Comparison of ENCODE assay signal across 8 cellular contexts in genomic region chr5:134177197-134178171, GRCh38. TPM values are rescaled to one million over a fixed set of nuclear protein-coding genes. Genes with fewer than 3 reads are reported as not detected.
DNase-seq lines count a peak whose midpoint lies in the region; ATAC-seq and TF ChIP-seq lines count a peak whose summit lies in the region.

No MANE protein-coding gene starts in this region.

- peak; percentile 84 to 94 for TF ChIP-seq POLR2A in Peyer's patch (IDR thresholded peaks at IDR 0.05)

- DNase-seq in BE2C (no peak), HuH-7 (ENCODE audit: low spot score) (peak; percentile 46), Peyer's patch (peak; percentile 57 to 89 (median 87)), cerebellar cortex (ENCODE audit: low spot score) (peak; percentile 84)
- peak; percentile 71 for DNase-seq in stimulated activated naive CD4-positive, alpha-beta T cell treated with Interleukin-2 at 50 U/mL for 16 hours (lab: John Stamatoyannopoulos, UW)

- H3K27ac ChIP-seq in Peyer's patch, result peak overlapping the region; percentile 92 to 100 (median 99)
- H3K27ac ChIP-seq in layer of hippocampus (ENCODE audit: low read depth, low read length), result peak overlapping the region; percentile 98

- peaks cover 11% of the 10 kb centered on the region for H3K36me3 ChIP-seq in BE2C
- peaks cover 0 to 12% (median 0%) of the 10 kb centered on the region in 3 donors for H3K36me3 ChIP-seq in Peyer's patch

- no peaks in the 10 kb centered on the region for H3K9me3 ChIP-seq in BE2C
- H3K9me3 ChIP-seq in Peyer's patch, result no peaks in the 10 kb centered on the region

- H3K4me3 ChIP-seq in BE2C (ENCODE audit: low read depth, low read length) (peak overlapping the region; percentile 92), Peyer's patch (peak overlapping the region; percentile 63 to 94 (median 79))

- H3K4me1 ChIP-seq in BE2C (peaks cover 6% of the 10 kb centered on the region; the same call in 1 of the 2 replicates), Peyer's patch (peaks cover 0 to 37% (median 4%) of the 10 kb centered on the region in 4 donors)

- ATAC-seq in GM18511 (IDR thresholded peaks at IDR 0.05; ENCODE audit: unreplicated experiment) (peak; percentile 33), GM18858 (IDR thresholded peaks at IDR 0.05; ENCODE audit: unreplicated experiment) (no peak)

- no peaks in the 10 kb centered on the region for H3K27me3 ChIP-seq in BE2C
- no peaks in the 10 kb centered on the region for H3K27me3 ChIP-seq in Peyer's patch
- no peaks in the 10 kb centered on the region for H3K27me3 ChIP-seq in layer of hippocampus (ENCODE audit: control insufficient read depth, insufficient read depth, low read length)

- no peak for TF ChIP-seq CTCF in BE2C (IDR thresholded peaks at IDR 0.05; ENCODE audit: low read depth, low read length)
- TF ChIP-seq CTCF in Peyer's patch (IDR thresholded peaks at IDR 0.05), result peak in 1 of 6 experiments; percentile 3

RNA-seq across cellular contexts. Expression of gene SKP1, which starts 0.7 kb away (rescaled TPM):
- 482 TPM for polyA plus RNA-seq in BE2C (2012; ENCODE audit: insufficient read depth, insufficient read length, low read depth)
- 100 to 1,000 TPM in 3 of 4 donors, 10 to 100 TPM in 1; 89.4 to 155 (median 129) TPM for total RNA-seq in Peyer's patch

RNA-seq across cellular contexts. Expression of gene PPP2CA, which starts 48.4 kb away (rescaled TPM):
- 306 TPM for polyA plus RNA-seq in BE2C (2012; ENCODE audit: insufficient read depth, insufficient read length, low read depth)
- total RNA-seq in Peyer's patch, result 100 to 1,000 TPM in 2 of 4 donors, 10 to 100 TPM in 2; 85.0 to 128 (median 104) TPM
